Comparison of ENCODE assay signal across 8 cellular contexts in genomic region chr6:7468382-7469081, GRCh38.
DNase-seq lines count a peak whose midpoint lies in the region; ATAC-seq and TF ChIP-seq lines count a peak whose summit lies in the region.

No MANE protein-coding gene starts in this region.

- H3K4me3 Mint-ChIP-seq in Caco-2 (ENCODE audit: unreplicated experiment) = peak overlapping the region; percentile 84

- intact Hi-C loops in Caco-2 (cut with micrococcal nuclease; ENCODE audit: unreplicated experiment) = no loop called here

- POLR2A ChIA-PET in Caco-2 (lab: Charles Lee) = interaction anchor here (0.5 to 1.4 kb wide), 3 partner anchors 22 to 93 kb away, joined by 3 to 6 read pairs (median 4); no protein-coding TSS in a partner anchor

- no peaks in the 10 kb centered on the region for H3K27me3 Mint-ChIP-seq in Caco-2 (ENCODE audit: insufficient read depth, unreplicated experiment)

- H3K27me3 ChIP-seq in Caco-2 (replicated peaks; ENCODE audit: control insufficient read depth, insufficient read depth, low read length) = no peaks in the 10 kb centered on the region

- H3K9me3 Mint-ChIP-seq in Caco-2 (ENCODE audit: unreplicated experiment) = no peaks in the 10 kb centered on the region

- H3K36me3 Mint-ChIP-seq in Caco-2 (ENCODE audit: insufficient read depth, unreplicated experiment) = peaks cover 16% of the 10 kb centered on the region

- H3K4me1 ChIP-seq in Caco-2 = peaks cover 51% of the 10 kb centered on the region

- H3K36me3 ChIP-seq in Caco-2 (ENCODE audit: control insufficient read depth, insufficient read depth, low read length) = no peaks in the 10 kb centered on the region

- H3K27ac Mint-ChIP-seq in Caco-2 (ENCODE audit: unreplicated experiment) = peak overlapping the region; percentile 93

- H3K4me3 ChIP-seq in Caco-2 (ENCODE audit: low read depth, low read length) = peak overlapping the region; percentile 23

- DNase-seq in Caco-2 = peak; percentile 59 to 82
- peak; percentile 62 to 81 for DNase-seq in NOMO-1 (lab: John Stamatoyannopoulos, UW; ENCODE audit: unreplicated experiment in 2 of 2)
- DNase-seq in dermis blood vessel endothelial cell = peak; percentile 3
- DNase-seq in omental fat pad (ENCODE audit: low spot score) = peak; percentile 32
- no peak for DNase-seq in SW 1271 (lab: John Stamatoyannopoulos, UW)
- DNase-seq in NCI-H446 (lab: John Stamatoyannopoulos, UW) = no peak

- no peaks in the 10 kb centered on the region for H3K9me3 ChIP-seq in Caco-2

- peak; percentile 94 for ATAC-seq in omental fat pad (ENCODE audit: low FRiP score)
- no peak for ATAC-seq in GM19463 (IDR thresholded peaks at IDR 0.05; ENCODE audit: unreplicated experiment)
- ATAC-seq in HG03460 (IDR thresholded peaks at IDR 0.05; ENCODE audit: unreplicated experiment) = no peak

- BruUV-seq in Caco-2 (replicated peaks; lab: Mats Ljungman, UMichigan) = no TSS peak

- H3K4me1 Mint-ChIP-seq in Caco-2 (ENCODE audit: low read depth, unreplicated experiment) = peaks cover 42% of the 10 kb centered on the region

- CTCF ChIA-PET in Caco-2 (lab: Charles Lee) = interaction anchor here (0.6 kb wide), 1 partner anchor 43 kb away, joined by 4 read pairs; no protein-coding TSS in a partner anchor

- TF ChIP-seq CTCF in Caco-2 (IDR thresholded peaks at IDR 0.05; ENCODE audit: insufficient read depth in 1 of 2, low read depth in 1 of 2, low read length in 1 of 2, severe bottlenecking in 1 of 2, unreplicated experiment in 1 of 2) = no peak
- no peak for TF ChIP-seq CTCF in omental fat pad (IDR thresholded peaks at IDR 0.05)

Comparison
In these comparisons a context has a peak if more than half of its experiments do, and no peak if none do; other contexts are left out.
1. DNase-seq: peak in Caco-2 (2 of 2), NOMO-1 (2 of 2), dermis blood vessel endothelial cell (single experiment) and omental fat pad (single experiment); none in SW 1271 (0 of 2) and NCI-H446 (0 of 2).